15 cellular contexts compared by ENCODE assay signal in the genomic region with DNA sequence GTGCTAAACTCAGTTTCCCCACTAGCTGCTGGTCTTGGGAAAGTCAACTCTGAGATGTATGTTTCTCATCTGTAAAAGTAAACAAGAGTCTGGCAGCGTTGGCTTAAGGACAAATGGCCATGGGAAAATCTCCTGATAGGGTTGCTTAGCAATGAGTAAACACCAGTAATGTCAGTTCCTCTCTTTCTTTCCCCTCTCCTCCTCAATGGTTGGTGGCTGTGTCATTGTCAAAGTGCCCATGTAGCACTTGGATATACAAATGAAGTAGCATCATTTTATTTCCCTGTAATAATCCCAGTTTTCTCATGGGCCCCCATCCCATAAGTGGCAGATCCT. TPM values are rescaled to one million over a fixed set of nuclear protein-coding genes. Genes with fewer than 3 reads are reported as not detected.
DNase-seq lines count a peak whose midpoint lies in the region; ATAC-seq lines count a peak whose summit lies in the region.
"Had no signal": no experiment of that assay in that cellular context is flagged by ENCODE, and none has a peak within 500 bp of the region (broad histone marks: within the 10 kb centered on the region; RNA-seq: fewer than 3 reads in every experiment).

No MANE protein-coding gene starts in this region.

- H2BK5ac ChIP-seq in mesenchymal stem cell (ENCODE audit: low read depth, low read length, poor library complexity, severe bottlenecking) = no peak overlapping the region

- peak overlapping the region in 1 of 2 experiments; percentile 48 for H3K4ac ChIP-seq in mesenchymal stem cell (ENCODE audit: low read depth in 1 of 2, low read length in 2 of 2)

- H2BK15ac ChIP-seq in mesenchymal stem cell (ENCODE audit: low read depth, poor library complexity, severe bottlenecking) = no peak overlapping the region

- no peaks in the 10 kb centered on the region for H3K9me3 Mint-ChIP-seq in stimulated activated effector memory CD8-positive, alpha-beta T cell treated with anti-CD3 and anti-CD28 coated beads, Interleukin-12 subunit alpha, Interleukin-12 subunit beta, amount 100 ng/mL, for 72 hours
- H3K9me3 Mint-ChIP-seq: CD4-positive, alpha-beta memory T cell; H9; memory B cell had no signal

- no peak overlapping the region for H3K4me3 ChIP-seq in GM23248
- H3K4me3 ChIP-seq in endocrine pancreas (ENCODE audit: control insufficient read depth, insufficient read depth, low read length) = peak overlapping the region; percentile 8
- peak overlapping the region in 1 of 2 experiments; percentile 11 for H3K4me3 ChIP-seq in mesenchymal stem cell (ENCODE audit: insufficient read depth in 1 of 2, low read depth in 1 of 2, low read length in 2 of 2)
- H3K4me3 ChIP-seq: spleen, thoracic aorta had no signal

- H4K20me1 ChIP-seq in GM23248 (ENCODE audit: insufficient read depth) = no peaks in the 10 kb centered on the region

- H3K9me3 ChIP-seq in GM23248 (ENCODE audit: low read depth) (no peaks in the 10 kb centered on the region), endocrine pancreas (ENCODE audit: control insufficient read depth, low read length) (no peaks in the 10 kb centered on the region), mesenchymal stem cell (ENCODE audit: control insufficient read depth, low read length) (no peaks in the 10 kb centered on the region)
- H3K9me3 ChIP-seq: spleen, thoracic aorta had no signal

- H3K27ac ChIP-seq in GM23248 (no peak overlapping the region), mesenchymal stem cell (ENCODE audit: low read length, poor library complexity, severe bottlenecking) (no peak overlapping the region)
- H3K27ac ChIP-seq: spleen, thoracic aorta had no signal

- no peak overlapping the region for H2AK5ac ChIP-seq in mesenchymal stem cell (ENCODE audit: low read length, severe bottlenecking)

- H3F3A ChIP-seq in GM23248 (ENCODE audit: insufficient read depth) = no peaks in the 10 kb centered on the region

- no peak overlapping the region for H2BK12ac ChIP-seq in mesenchymal stem cell (ENCODE audit: low read length in 2 of 2)

- ATAC-seq in stimulated activated effector memory CD8-positive, alpha-beta T cell treated with anti-CD3 and anti-CD28 coated beads, Interleukin-12 subunit alpha, Interleukin-12 subunit beta, amount 100 ng/mL, for 72 hours = no peak

- H3K36me3 ChIP-seq in GM23248 (ENCODE audit: low read depth) (no peaks in the 10 kb centered on the region), endocrine pancreas (ENCODE audit: control insufficient read depth, insufficient read depth, low read length) (no peaks in the 10 kb centered on the region), mesenchymal stem cell (ENCODE audit: control insufficient read depth in 1 of 2, insufficient read depth in 2 of 2, low read depth in 1 of 2, low read length in 2 of 2) (no peaks in the 10 kb centered on the region)
- H3K36me3 ChIP-seq: spleen, thoracic aorta had no signal

- no peak overlapping the region for H3K23ac ChIP-seq in mesenchymal stem cell (ENCODE audit: low read length in 2 of 2)

- H3K4me1 Mint-ChIP-seq in stimulated activated effector memory CD8-positive, alpha-beta T cell treated with anti-CD3 and anti-CD28 coated beads, Interleukin-12 subunit alpha, Interleukin-12 subunit beta, amount 100 ng/mL, for 72 hours = no peaks in the 10 kb centered on the region
- H3K4me1 Mint-ChIP-seq: CD4-positive, alpha-beta memory T cell; memory B cell had no signal

- H3K79me2 ChIP-seq in GM23248 (ENCODE audit: insufficient read depth) = no peaks in the 10 kb centered on the region

- no peaks in the 10 kb centered on the region for H3K79me1 ChIP-seq in mesenchymal stem cell (replicated peaks; ENCODE audit: low read length, poor library complexity, severe bottlenecking)

- H3K4me2 ChIP-seq in GM23248 (ENCODE audit: unreplicated experiment) = no peak overlapping the region
- H3K4me2 ChIP-seq in mesenchymal stem cell (ENCODE audit: low read length, poor library complexity, severe bottlenecking) = no peak overlapping the region

- in situ Hi-C loops in GM23248 (cut with MboI) = loop anchor here (25.0 kb wide), 1 partner anchor 1534 kb away; no protein-coding TSS in a partner anchor

- no peak overlapping the region for H4K8ac ChIP-seq in mesenchymal stem cell (ENCODE audit: low read length)

- no peaks in the 10 kb centered on the region for H3K27me3 ChIP-seq in GM23248 (replicated peaks; ENCODE audit: insufficient read depth)
- H3K27me3 ChIP-seq in endocrine pancreas (ENCODE audit: control insufficient read depth, insufficient read depth, low read length) = no peaks in the 10 kb centered on the region
- peaks cover 0 to 13% of the 10 kb centered on the region in 2 experiments for H3K27me3 ChIP-seq in mesenchymal stem cell (ENCODE audit: control insufficient read depth in 1 of 2, insufficient read depth in 1 of 2, low read length in 2 of 2)

- H3K27ac Mint-ChIP-seq in stimulated activated effector memory CD8-positive, alpha-beta T cell treated with anti-CD3 and anti-CD28 coated beads, Interleukin-12 subunit alpha, Interleukin-12 subunit beta, amount 100 ng/mL, for 72 hours = no peak overlapping the region
- H3K27ac Mint-ChIP-seq: CD4-positive, alpha-beta memory T cell; H9; memory B cell had no signal

- H3K18ac ChIP-seq in mesenchymal stem cell (ENCODE audit: low read depth in 1 of 2, low read length in 2 of 2) = no peak overlapping the region

- no peak overlapping the region for H2BK120ac ChIP-seq in mesenchymal stem cell (ENCODE audit: low read depth, low read length)

- H3K4me3 Mint-ChIP-seq in stimulated activated effector memory CD8-positive, alpha-beta T cell treated with anti-CD3 and anti-CD28 coated beads, Interleukin-12 subunit alpha, Interleukin-12 subunit beta, amount 100 ng/mL, for 72 hours = no peak overlapping the region
- H3K4me3 Mint-ChIP-seq: CD4-positive, alpha-beta memory T cell; H9; memory B cell had no signal

- H3K9ac ChIP-seq in GM23248 (no peak overlapping the region; the same call in 1 of the 2 replicates), endocrine pancreas (ENCODE audit: control insufficient read depth, insufficient read depth, low read length) (no peak overlapping the region), mesenchymal stem cell (ENCODE audit: low read length) (peak overlapping the region; percentile 61)

- WGBS in GM23248 (ENCODE audit: low coverage in 1 of 2, low lambda C conversion rate in 2 of 2, missing lambda C conversion rate in 2 of 2), 2 experiments = 0% methylated on average over 1 of the region's 1 CpG
- WGBS in mesenchymal stem cell = 0% methylated on average over 1 of the region's 1 CpG

- H4K91ac ChIP-seq in mesenchymal stem cell (ENCODE audit: low read length) = no peak overlapping the region

- H3K4me1 ChIP-seq in GM23248 (ENCODE audit: insufficient read depth) (no peaks in the 10 kb centered on the region), endocrine pancreas (ENCODE audit: control insufficient read depth, insufficient read depth, low read length) (peaks cover 9% of the 10 kb centered on the region), mesenchymal stem cell (ENCODE audit: control insufficient read depth, insufficient read depth, low read depth, low read length) (peaks cover 15% of the 10 kb centered on the region)

- H3K14ac ChIP-seq in mesenchymal stem cell (ENCODE audit: low read length in 2 of 2) = no peak overlapping the region

- H2AFZ ChIP-seq in GM23248 (0 out of 2 replicates have a peak overlapping the region, but pooled peaks have one; percentile 39), mesenchymal stem cell (ENCODE audit: low read depth, low read length) (no peak overlapping the region)

- DNase-seq in GM23248 (peak; percentile 47), NCI-H748 (lab: John Stamatoyannopoulos, UW; ENCODE audit: unreplicated experiment) (peak; percentile 75), mesenchymal stem cell (peak; percentile 94), NCI-H1694 (lab: John Stamatoyannopoulos, UW) (no peak), NCI-H1436 (lab: John Stamatoyannopoulos, UW) (no peak)
- no peak for DNase-seq in stimulated activated effector memory CD8-positive, alpha-beta T cell treated with anti-CD3 and anti-CD28 coated beads, Interleukin-12 subunit alpha, Interleukin-12 subunit beta, amount 100 ng/mL, for 72 hours (ENCODE audit: low spot score in 2 of 2)
- no peak for DNase-seq in activated CD4-positive, alpha-beta T cell treated with anti-CD3 and anti-CD28 coated beads, Interleukin-2, amount 50 U/mL, for 48 hours

- H3K9me2 ChIP-seq in GM23248 (ENCODE audit: insufficient read depth) = no peaks in the 10 kb centered on the region

- no peaks in the 10 kb centered on the region for H3K36me3 Mint-ChIP-seq in stimulated activated effector memory CD8-positive, alpha-beta T cell treated with anti-CD3 and anti-CD28 coated beads, Interleukin-12 subunit alpha, Interleukin-12 subunit beta, amount 100 ng/mL, for 72 hours
- H3K36me3 Mint-ChIP-seq: CD4-positive, alpha-beta memory T cell; memory B cell had no signal

RNA-seq across cellular contexts. Expression of gene FYB2, which starts 2.2 kb away (rescaled TPM):
- total RNA-seq in GM23248 (2014; rRNA removed; shearing (Covaris generic)) = not detected in 2 replicates
- not detected in 2 replicates for polyA plus RNA-seq in GM23248 (2016; fragmentation: Nextera tagmentation; extraction: Ambion mirVana)
- 0.03 TPM for polyA plus RNA-seq in mesenchymal stem cell (2013, experiment 1 of 2)
- 0.04 TPM for polyA plus RNA-seq in mesenchymal stem cell (2013, experiment 2 of 2)
- total RNA-seq: CD4-positive, alpha-beta memory T cell; MCF 10A; spleen; T-helper 2 cell treated with Interferon-gamma antibody and Interleukin-4, amounts not matched to agents 100 ng/mL and 5 ng/mL, for 36 hours; thoracic aorta had no signal
- polyA plus RNA-seq: CD4-positive, alpha-beta memory T cell; spleen had no signal

RNA-seq across cellular contexts. Expression of gene C8A, which starts 33.2 kb away (rescaled TPM):
- total RNA-seq in GM23248 (2014; rRNA removed; shearing (Covaris generic)) = not detected in 2 replicates
- not detected in 2 replicates for polyA plus RNA-seq in GM23248 (2016; fragmentation: Nextera tagmentation; extraction: Ambion mirVana)
- polyA plus RNA-seq in mesenchymal stem cell (2013, experiment 1 of 2) = not detected
- not detected for polyA plus RNA-seq in mesenchymal stem cell (2013, experiment 2 of 2)
- total RNA-seq: CD4-positive, alpha-beta memory T cell; H9; MCF 10A; spleen; T-helper 2 cell treated with Interferon-gamma antibody and Interleukin-4, amounts not matched to agents 100 ng/mL and 5 ng/mL, for 36 hours; thoracic aorta had no signal
- polyA plus RNA-seq: CD4-positive, alpha-beta memory T cell had no signal

Comparison
In these comparisons a context has a peak if more than half of its experiments do, and no peak if none do; other contexts are left out.
1. DNase-seq: peak in GM23248 (single experiment), NCI-H748 (single experiment) and mesenchymal stem cell (single experiment); none in NCI-H1694 (single experiment), stimulated activated effector memory CD8-positive, alpha-beta T cell treated with anti-CD3 and anti-CD28 coated beads, Interleukin-12 subunit alpha, Interleukin-12 subunit beta, amount 100 ng/mL, for 72 hours (0 of 2), activated CD4-positive, alpha-beta T cell treated with anti-CD3 and anti-CD28 coated beads, Interleukin-2, amount 50 U/mL, for 48 hours (0 of 2) and NCI-H1436 (single experiment).